Comparison of ENCODE assay signal across 8 cellular contexts in the genomic region with DNA sequence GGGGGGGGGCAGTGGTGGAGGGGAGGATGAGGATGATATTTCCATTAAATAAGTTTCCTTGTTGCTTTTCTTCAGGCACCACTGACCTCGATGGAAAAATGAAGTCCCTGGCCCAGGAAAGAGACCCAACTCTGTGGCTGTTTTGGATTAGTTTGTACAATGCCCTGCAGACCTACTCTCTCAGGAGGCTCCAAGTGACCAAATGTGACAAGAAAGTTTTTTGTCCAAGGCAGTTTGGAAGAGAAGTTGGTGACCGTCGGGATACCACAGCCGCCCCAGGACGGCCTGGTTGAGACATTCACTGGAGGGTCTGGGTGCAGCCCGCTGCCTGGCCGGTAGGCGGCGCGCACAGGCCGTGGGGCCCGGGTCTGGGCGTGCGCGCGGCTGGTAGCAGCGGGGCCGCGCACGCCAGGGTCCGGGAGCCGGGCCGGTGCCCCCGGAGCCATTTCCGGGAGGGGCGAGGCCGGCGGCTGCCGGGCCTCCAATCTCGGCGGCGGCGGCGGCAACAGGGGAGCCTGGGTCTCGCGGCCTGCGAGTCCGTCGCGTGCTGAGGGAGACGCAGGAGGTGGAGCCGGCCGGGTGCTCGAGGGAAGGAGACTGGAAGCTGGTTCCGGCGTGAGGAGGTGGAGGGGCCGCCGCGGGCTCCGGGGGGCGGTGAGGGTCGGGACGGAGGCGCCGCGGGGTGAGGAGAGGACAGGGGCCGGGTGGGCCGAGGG. TPM values are rescaled to one million over a fixed set of nuclear protein-coding genes. Genes with fewer than 3 reads are reported as not detected.
DNase-seq lines count a peak whose midpoint lies in the region; ATAC-seq, FAIRE-seq and TF ChIP-seq lines count a peak whose summit lies in the region.

A gene with protein sequence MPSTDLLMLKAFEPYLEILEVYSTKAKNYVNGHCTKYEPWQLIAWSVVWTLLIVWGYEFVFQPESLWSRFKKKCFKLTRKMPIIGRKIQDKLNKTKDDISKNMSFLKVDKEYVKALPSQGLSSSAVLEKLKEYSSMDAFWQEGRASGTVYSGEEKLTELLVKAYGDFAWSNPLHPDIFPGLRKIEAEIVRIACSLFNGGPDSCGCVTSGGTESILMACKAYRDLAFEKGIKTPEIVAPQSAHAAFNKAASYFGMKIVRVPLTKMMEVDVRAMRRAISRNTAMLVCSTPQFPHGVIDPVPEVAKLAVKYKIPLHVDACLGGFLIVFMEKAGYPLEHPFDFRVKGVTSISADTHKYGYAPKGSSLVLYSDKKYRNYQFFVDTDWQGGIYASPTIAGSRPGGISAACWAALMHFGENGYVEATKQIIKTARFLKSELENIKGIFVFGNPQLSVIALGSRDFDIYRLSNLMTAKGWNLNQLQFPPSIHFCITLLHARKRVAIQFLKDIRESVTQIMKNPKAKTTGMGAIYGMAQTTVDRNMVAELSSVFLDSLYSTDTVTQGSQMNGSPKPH (plus strand): TSS at position 445 of the 716 bp plus-strand sequence. CDS start 906 bp downstream, outside the sequence.

- peaks cover 1% of the 10 kb centered on the region for H3K36me3 ChIP-seq in fibroblast of lung (ENCODE audit: control insufficient read depth, insufficient read depth, low read length)

- H3K27me3 ChIP-seq in fibroblast of lung (ENCODE audit: control insufficient read depth, insufficient read depth, low read length): peaks cover 2% of the 10 kb centered on the region

- H3K36me3 Mint-ChIP-seq in activated T-helper 17 cell treated with anti-CD3 and anti-CD28 coated beads, Interleukin-2, amount 50 U/mL, for 72 hours (ENCODE audit: low read depth): peaks cover 45% of the 10 kb centered on the region
- H3K36me3 Mint-ChIP-seq in naive thymus-derived CD8-positive, alpha-beta T cell: peaks cover 0 to 17% (median 0%) of the 10 kb centered on the region in 3 donors
- H3K36me3 Mint-ChIP-seq in stimulated activated naive B cell treated with anti-CD40 and anti-IgM and Interleukin-4, amounts not matched to agents 10 μg/mL and 1 μg/mL and 100 μg/mL, for 72 hours: peaks cover 10 to 19% of the 10 kb centered on the region in 2 donors

- H3K9me3 Mint-ChIP-seq in activated T-helper 17 cell treated with anti-CD3 and anti-CD28 coated beads, Interleukin-2, amount 50 U/mL, for 72 hours: no peaks in the 10 kb centered on the region
- no peaks in the 10 kb centered on the region for H3K9me3 Mint-ChIP-seq in naive thymus-derived CD8-positive, alpha-beta T cell
- H3K9me3 Mint-ChIP-seq in stimulated activated naive B cell treated with anti-CD40 and anti-IgM and Interleukin-4, amounts not matched to agents 10 μg/mL and 1 μg/mL and 100 μg/mL, for 72 hours: no peaks in the 10 kb centered on the region

- peaks cover 22% of the 10 kb centered on the region for H3K4me1 Mint-ChIP-seq in activated T-helper 17 cell treated with anti-CD3 and anti-CD28 coated beads, Interleukin-2, amount 50 U/mL, for 72 hours
- peaks cover 13 to 48% (median 41%) of the 10 kb centered on the region in 4 donors for H3K4me1 Mint-ChIP-seq in naive thymus-derived CD8-positive, alpha-beta T cell
- peaks cover 36 to 62% of the 10 kb centered on the region in 2 donors for H3K4me1 Mint-ChIP-seq in stimulated activated naive B cell treated with anti-CD40 and anti-IgM and Interleukin-4, amounts not matched to agents 10 μg/mL and 1 μg/mL and 100 μg/mL, for 72 hours

- FAIRE-seq in D721Med (lab: Jason Lieb, UNC) (no peak), HTR-8/SVneo (lab: Jason Lieb, UNC) (peak; percentile 72)

- ATAC-seq in activated T-helper 17 cell treated with anti-CD3 and anti-CD28 coated beads, Interleukin-2, amount 50 U/mL, for 72 hours (replicated peaks): peak; percentile 93
- ATAC-seq in naive thymus-derived CD8-positive, alpha-beta T cell: peak; percentile 85 to 92
- ATAC-seq in stimulated activated naive B cell treated with anti-CD40 and anti-IgM and Interleukin-4, amounts not matched to agents 10 μg/mL and 1 μg/mL and 100 μg/mL, for 72 hours (replicated peaks): peak; percentile 89 to 92

- peak within 1 kb of the TSS; percentile 79 for H3K27ac ChIP-seq in fibroblast of lung (ENCODE audit: insufficient read depth, low read length)

- POLR2A ChIA-PET in naive thymus-derived CD8-positive, alpha-beta T cell (lab: Charles Lee): no interaction called here

- H3K79me2 ChIP-seq in fibroblast of lung (ENCODE audit: control insufficient read depth, insufficient read depth, low read length): no peaks in the 10 kb centered on the region

- no peaks in the 10 kb centered on the region for H4K20me1 ChIP-seq in fibroblast of lung (ENCODE audit: control insufficient read depth, extremely low read depth, insufficient read depth, low read length)

- H3K4me3 Mint-ChIP-seq in activated T-helper 17 cell treated with anti-CD3 and anti-CD28 coated beads, Interleukin-2, amount 50 U/mL, for 72 hours: peak within 1 kb of the TSS; percentile 96
- H3K4me3 Mint-ChIP-seq in naive thymus-derived CD8-positive, alpha-beta T cell: peak within 1 kb of the TSS; percentile 86 to 96 (median 89)
- H3K4me3 Mint-ChIP-seq in stimulated activated naive B cell treated with anti-CD40 and anti-IgM and Interleukin-4, amounts not matched to agents 10 μg/mL and 1 μg/mL and 100 μg/mL, for 72 hours: peak within 1 kb of the TSS; percentile 96 to 97

- peak within 1 kb of the TSS; percentile 83 for H2AFZ ChIP-seq in fibroblast of lung (ENCODE audit: low read length)

- H3K27me3 Mint-ChIP-seq in activated T-helper 17 cell treated with anti-CD3 and anti-CD28 coated beads, Interleukin-2, amount 50 U/mL, for 72 hours: no peaks in the 10 kb centered on the region
- no peaks in the 10 kb centered on the region for H3K27me3 Mint-ChIP-seq in naive thymus-derived CD8-positive, alpha-beta T cell
- no peaks in the 10 kb centered on the region for H3K27me3 Mint-ChIP-seq in stimulated activated naive B cell treated with anti-CD40 and anti-IgM and Interleukin-4, amounts not matched to agents 10 μg/mL and 1 μg/mL and 100 μg/mL, for 72 hours

- peak within 1 kb of the TSS; percentile 81 for H3K9ac ChIP-seq in fibroblast of lung (ENCODE audit: insufficient read depth, low read length)

- H3K4me1 ChIP-seq in fibroblast of lung (ENCODE audit: control insufficient read depth, extremely low read depth, insufficient read depth, low read length): no peaks in the 10 kb centered on the region

- no peaks in the 10 kb centered on the region for H3K9me3 ChIP-seq in fibroblast of lung (ENCODE audit: control insufficient read depth, insufficient read depth, low read depth, low read length)

- H3K27ac Mint-ChIP-seq in activated T-helper 17 cell treated with anti-CD3 and anti-CD28 coated beads, Interleukin-2, amount 50 U/mL, for 72 hours: peak within 1 kb of the TSS; percentile 95
- H3K27ac Mint-ChIP-seq in naive thymus-derived CD8-positive, alpha-beta T cell: peak within 1 kb of the TSS; percentile 63 to 95 (median 92)
- H3K27ac Mint-ChIP-seq in stimulated activated naive B cell treated with anti-CD40 and anti-IgM and Interleukin-4, amounts not matched to agents 10 μg/mL and 1 μg/mL and 100 μg/mL, for 72 hours: peak within 1 kb of the TSS; percentile 94

- peak; percentile 84 for TF ChIP-seq CTCF in D721Med (IDR thresholded peaks at IDR 0.05; ENCODE audit: insufficient read depth, missing control alignments)
- peak; percentile 99 for TF ChIP-seq CTCF in GM20000 (IDR thresholded peaks at IDR 0.05; ENCODE audit: extremely low read depth, missing control alignments)
- peak; percentile 75 to 81 for TF ChIP-seq CTCF in fibroblast of lung (conservative IDR thresholded peaks at IDR 0.05 in 1 of 2, IDR thresholded peaks at IDR 0.05 in 1 of 2; ENCODE audit: low read depth in 1 of 2, low read length in 2 of 2)

- H3K4me3 ChIP-seq in fibroblast of lung (replicated peaks in 1 of 4; ENCODE audit: control extremely low read depth in 1 of 4, insufficient read depth in 1 of 4, low read depth in 3 of 4, low read length in 4 of 4): peak within 1 kb of the TSS; percentile 67 to 91 (median 84)

- peak; percentile 95 for DNase-seq in D721Med (ENCODE audit: insufficient read length, low spot score)
- DNase-seq in GM20000 (ENCODE audit: low spot score): peak; percentile 99
- DNase-seq in HTR-8/SVneo (ENCODE audit: insufficient read length, low spot score): peak; percentile 93
- peak; percentile 76 for DNase-seq in RPMI7951 (ENCODE audit: low read depth)
- DNase-seq in fibroblast of lung (ENCODE audit: low read depth in 2 of 2): peak; percentile 73 to 74
- peak; percentile 67 to 90 (median 84) for DNase-seq in naive thymus-derived CD8-positive, alpha-beta T cell
- DNase-seq in stimulated activated naive B cell treated with anti-CD40 and anti-IgM and Interleukin-4, amounts not matched to agents 10 μg/mL and 1 μg/mL and 100 μg/mL, for 72 hours: peak; percentile 82

- H3K4me2 ChIP-seq in fibroblast of lung (ENCODE audit: extremely low read depth, insufficient read depth, low read length): peak within 1 kb of the TSS; percentile 46

RNA-seq across cellular contexts. Expression of the gene that starts here (rescaled TPM):
- total RNA-seq in RPMI7951 (2014; rRNA removed; shearing (Covaris generic)): 14.1 and 23.0 TPM in 2 replicates
- total RNA-seq in activated T-helper 17 cell treated with anti-CD3 and anti-CD28 coated beads, Interleukin-2, amount 50 U/mL, for 72 hours: 10 to 100 TPM; 23.9 to 30.8 TPM
- total RNA-seq in fibroblast of lung: 39.3 and 40.3 TPM in 2 replicates
- polyA plus RNA-seq in fibroblast of lung: 16.1 and 21.2 TPM in 2 replicates
- polyA plus RNA-seq in fibroblast of lung (2012): 12.4 and 15.3 TPM in 2 replicates
- polyA minus RNA-seq in fibroblast of lung (ENCODE audit: low replicate concordance): 21.4 and 28.5 TPM in 2 replicates
- total RNA-seq in naive thymus-derived CD8-positive, alpha-beta T cell: 10 to 100 TPM; 28.2 to 36.1 TPM
- polyA plus RNA-seq in naive thymus-derived CD8-positive, alpha-beta T cell: 10 to 100 TPM; 10.7 to 16.7 (median 12.4) TPM

Comparison
In these comparisons a context has a peak if more than half of its experiments do, and no peak if none do; other contexts are left out.
1. Peak in every context shown above with its lines: DNase-seq, ATAC-seq, H3K4me3 ChIP-seq and H3K27ac ChIP-seq.